Comparison of ENCODE assay signal across 8 cellular contexts in genomic region chr1:228405979-228406265, GRCh38. TPM values are rescaled to one million over a fixed set of nuclear protein-coding genes. Genes with fewer than 3 reads are reported as not detected.
A peak's percentile ranks its signal among the peaks of the same experiment; 100 is the strongest.
DNase-seq lines count a peak whose midpoint lies in the region; ATAC-seq, FAIRE-seq and TF ChIP-seq lines count a peak whose summit lies in the region.

No MANE protein-coding gene starts in this region.

- peak overlapping the region; percentile 81 to 96 (median 88) for H3K27ac Mint-ChIP-seq in IgD-negative memory B cell

- peaks cover 20 to 25% (median 22%) of the 10 kb centered on the region in 3 donors for H3K4me1 Mint-ChIP-seq in IgD-negative memory B cell

- H3K36me3 Mint-ChIP-seq in IgD-negative memory B cell = peaks cover 2% of the 10 kb centered on the region

- H3K36me3 ChIP-seq in BE2C (peaks cover 27% of the 10 kb centered on the region), muscle layer of duodenum (ENCODE audit: control insufficient read depth in 1 of 2, insufficient read depth in 2 of 2, low read length in 2 of 2) (peaks cover 8 to 10% of the 10 kb centered on the region in 2 donors)

- no peaks in the 10 kb centered on the region for H3K9me3 Mint-ChIP-seq in IgD-negative memory B cell

- H3K27me3 ChIP-seq in BE2C (no peaks in the 10 kb centered on the region), muscle layer of duodenum (ENCODE audit: low read depth, low read length) (no peaks in the 10 kb centered on the region)

- no peak for TF ChIP-seq CTCF in BE2C (IDR thresholded peaks at IDR 0.05; ENCODE audit: low read depth, low read length)
- no peak for TF ChIP-seq CTCF in choroid plexus epithelial cell (conservative IDR thresholded peaks at IDR 0.05; ENCODE audit: low read depth, low read length)
- TF ChIP-seq CTCF in D721Med (IDR thresholded peaks at IDR 0.05; ENCODE audit: insufficient read depth, missing control alignments) = no peak

- no peak for FAIRE-seq in D721Med (lab: Jason Lieb, UNC)

- peak overlapping the region; percentile 86 for H3K4me3 ChIP-seq in BE2C (ENCODE audit: low read depth, low read length)
- H3K4me3 ChIP-seq in choroid plexus epithelial cell (ENCODE audit: low read depth, low read length) = peak overlapping the region; percentile 94
- H3K4me3 ChIP-seq in muscle layer of duodenum (ENCODE audit: low read depth in 1 of 2, low read length in 2 of 2) = peak overlapping the region; percentile 73 to 95

- H3K9me3 ChIP-seq in BE2C = no peaks in the 10 kb centered on the region
- no peaks in the 10 kb centered on the region for H3K9me3 ChIP-seq in muscle layer of duodenum (ENCODE audit: control insufficient read depth in 1 of 2, low read length in 2 of 2)

- H3K4me1 ChIP-seq in BE2C = peaks cover 2% of the 10 kb centered on the region
- H3K4me1 ChIP-seq in muscle layer of duodenum (ENCODE audit: control insufficient read depth in 1 of 2, insufficient read depth in 2 of 2, low read length in 2 of 2) = peaks cover 9 to 37% of the 10 kb centered on the region in 2 donors

- no peak overlapping the region for H3K27ac ChIP-seq in muscle layer of duodenum (ENCODE audit: low read length)

- H3K4me3 Mint-ChIP-seq in IgD-negative memory B cell = peak overlapping the region; percentile 86 to 97 (median 95)

- DNase-seq in BE2C (no peak), choroid plexus epithelial cell (ENCODE audit: low read depth) (peak; percentile 31), SW480 (ENCODE audit: low spot score) (no peak), D721Med (ENCODE audit: insufficient read length, low spot score) (no peak)
- no peak for DNase-seq in stimulated activated CD4-positive, alpha-beta T cell treated with anti-CD3 and anti-CD28 coated beads, Interleukin-15, amount 100 ng/mL, for 24 hours

- peak; percentile 9 for ATAC-seq in GM21367 (IDR thresholded peaks at IDR 0.05; ENCODE audit: unreplicated experiment)

- no peaks in the 10 kb centered on the region for H3K27me3 Mint-ChIP-seq in IgD-negative memory B cell

RNA-seq across cellular contexts. Expression of gene TRIM11, which starts 0.7 kb away (rescaled TPM):
- 76.0 TPM for polyA plus RNA-seq in BE2C (2012; ENCODE audit: insufficient read depth, insufficient read length, low read depth)
- 20.5 TPM for polyA plus RNA-seq in IgD-negative memory B cell

RNA-seq across cellular contexts. Expression of gene TRIM17, which starts 10.7 kb away (rescaled TPM):
- 2.7 TPM for polyA plus RNA-seq in BE2C (2012; ENCODE audit: insufficient read depth, insufficient read length, low read depth)
- not detected for polyA plus RNA-seq in IgD-negative memory B cell
